ENCODE assay signal across 14 cellular contexts in genomic region chr22:22691716-22692701, GRCh38. TPM values are rescaled to one million over a fixed set of nuclear protein-coding genes. Genes with fewer than 3 reads are reported as not detected.
DNase-seq lines count a peak whose midpoint lies in the region; ATAC-seq and TF ChIP-seq lines count a peak whose summit lies in the region.
"Had no signal": no experiment of that assay in that cellular context is flagged by ENCODE, and none has a peak within 500 bp of the region (broad histone marks: within the 10 kb centered on the region; RNA-seq: fewer than 3 reads in every experiment).

No MANE protein-coding gene starts in this region.

- peaks cover 16% of the 10 kb centered on the region for H3K4me1 Mint-ChIP-seq in Caco-2 (ENCODE audit: low read depth, unreplicated experiment)

- DNase-seq in Caco-2, result no peak
- DNase-seq in NB4 (ENCODE audit: low read depth), result peak; percentile 10
- DNase-seq in epithelial cell of proximal tubule (ENCODE audit: low read depth), result peak; percentile 44
- DNase-seq in mucosa of gallbladder (ENCODE audit: low spot score), result peak; percentile 59
- DNase-seq in activated CD4-positive, CD25-positive, alpha-beta regulatory T cell (lab: John Stamatoyannopoulos, UW), result no peak

- H3K4me3 Mint-ChIP-seq in Caco-2 (ENCODE audit: unreplicated experiment), result no peak overlapping the region
- H3K4me3 Mint-ChIP-seq: activated CD8-positive, alpha-beta T cell treated with anti-CD3 and anti-CD28 coated beads for 36 hours; effector memory CD8-positive, alpha-beta T cell; naive thymus-derived CD8-positive, alpha-beta T cell had no signal

- peak overlapping the region; percentile 16 for H3K27ac Mint-ChIP-seq in Caco-2 (ENCODE audit: unreplicated experiment)
- H3K27ac Mint-ChIP-seq: activated CD8-positive, alpha-beta T cell treated with anti-CD3 and anti-CD28 coated beads for 36 hours; effector memory CD8-positive, alpha-beta T cell had no signal

- H3K4me3 ChIP-seq in Caco-2 (ENCODE audit: low read depth, low read length) (no peak overlapping the region), NB4 (ENCODE audit: low read depth, low read length) (no peak overlapping the region), epithelial cell of proximal tubule (ENCODE audit: low read depth, low read length) (no peak overlapping the region)

- no peaks in the 10 kb centered on the region for H3K36me3 Mint-ChIP-seq in Caco-2 (ENCODE audit: insufficient read depth, unreplicated experiment)
- H3K36me3 Mint-ChIP-seq: naive thymus-derived CD8-positive, alpha-beta T cell had no signal

- BruUV-seq in Caco-2 (replicated peaks; lab: Mats Ljungman, UMichigan), result no TSS peak

- peaks cover 10% of the 10 kb centered on the region for H3K4me1 ChIP-seq in Caco-2

- H3K9me3 ChIP-seq in Caco-2, result no peaks in the 10 kb centered on the region

- no peaks in the 10 kb centered on the region for H3K27me3 Mint-ChIP-seq in Caco-2 (ENCODE audit: insufficient read depth, unreplicated experiment)
- H3K27me3 Mint-ChIP-seq: activated CD8-positive, alpha-beta T cell treated with anti-CD3 and anti-CD28 coated beads for 36 hours had no signal

- H3K36me3 ChIP-seq in Caco-2 (ENCODE audit: control insufficient read depth, insufficient read depth, low read length), result no peaks in the 10 kb centered on the region

- ATAC-seq in GM21619 (IDR thresholded peaks at IDR 0.05; ENCODE audit: unreplicated experiment) (no peak), HG03045 (IDR thresholded peaks at IDR 0.05; ENCODE audit: unreplicated experiment) (no peak), GM21390 (IDR thresholded peaks at IDR 0.05; ENCODE audit: unreplicated experiment) (no peak)

- intact Hi-C loops in Caco-2 (cut with micrococcal nuclease; ENCODE audit: unreplicated experiment), result loop anchor here (2.0 kb wide), 1 partner anchor 57 kb away; no protein-coding TSS in a partner anchor

- POLR2A ChIA-PET in Caco-2 (lab: Charles Lee), result no interaction called here

- CTCF ChIA-PET in Caco-2 (lab: Charles Lee), result interaction anchor here (0.5 to 3.3 kb wide), 3 partner anchors 25 to 1165 kb away, joined by 4 to 17 read pairs (median 14); partner anchors contain the start of gene SLC2A11

- no peaks in the 10 kb centered on the region for H3K27me3 ChIP-seq in Caco-2 (replicated peaks; ENCODE audit: control insufficient read depth, insufficient read depth, low read length)

- TF ChIP-seq CTCF in Caco-2 (IDR thresholded peaks at IDR 0.05; ENCODE audit: insufficient read depth in 1 of 2, low read depth in 1 of 2, low read length in 1 of 2, severe bottlenecking in 1 of 2, unreplicated experiment in 1 of 2) (no peak), NB4 (IDR thresholded peaks at IDR 0.05; ENCODE audit: low read depth, low read length) (no peak), epithelial cell of proximal tubule (conservative IDR thresholded peaks at IDR 0.05; ENCODE audit: low read depth, low read length) (no peak)

- H3K9me3 Mint-ChIP-seq in Caco-2 (ENCODE audit: unreplicated experiment), result no peaks in the 10 kb centered on the region
- H3K9me3 Mint-ChIP-seq: activated CD8-positive, alpha-beta T cell treated with anti-CD3 and anti-CD28 coated beads for 36 hours; effector memory CD8-positive, alpha-beta T cell; naive thymus-derived CD8-positive, alpha-beta T cell had no signal

- no peak for TF ChIP-seq POLR2A in NB4 (IDR thresholded peaks at IDR 0.05; ENCODE audit: extremely low read depth, insufficient read length)

RNA-seq across cellular contexts. Expression of gene GGTLC2, which starts 47.6 kb away (rescaled TPM):
- total RNA-seq in Caco-2 (2022), result 0.34 TPM in 1 of 2 replicates, not detected in the other
- 0.80 TPM in 1 of 2 replicates, not detected in the other for total RNA-seq in epithelial cell of proximal tubule
- not detected for total RNA-seq in mucosa of gallbladder
- total RNA-seq: activated CD8-positive, alpha-beta T cell treated with anti-CD3 and anti-CD28 coated beads for 36 hours; kidney epithelial cell; naive thymus-derived CD8-positive, alpha-beta T cell; SK-MEL-5; ureter had no signal

Comparison
In these comparisons a context has a peak if more than half of its experiments do, and no peak if none do; other contexts are left out.
1. DNase-seq: peak in NB4 (single experiment), epithelial cell of proximal tubule (single experiment) and mucosa of gallbladder (single experiment); none in Caco-2 (0 of 2) and activated CD4-positive, CD25-positive, alpha-beta regulatory T cell (0 of 4).